14 cellular contexts compared by ENCODE assay signal in the genomic region with DNA sequence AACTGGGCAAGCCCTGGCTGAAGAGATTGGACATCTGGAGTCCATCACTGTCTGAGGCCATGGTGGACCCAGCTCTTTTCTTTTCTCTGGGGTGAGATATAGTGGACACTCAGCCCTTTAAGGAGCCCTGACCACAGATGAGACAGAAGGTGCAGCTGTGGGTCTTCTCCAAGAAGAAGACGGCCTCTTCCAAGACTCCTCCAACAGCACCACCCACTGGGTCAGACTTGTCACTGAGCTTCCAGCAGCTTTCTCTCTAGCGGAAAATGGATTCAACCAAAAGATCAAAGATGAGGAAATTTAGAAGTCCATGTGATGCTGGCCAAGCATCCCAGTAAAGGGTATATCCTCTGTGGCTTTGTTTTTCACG. TPM values are rescaled to one million over a fixed set of nuclear protein-coding genes. Genes with fewer than 3 reads are reported as not detected.
DNase-seq lines count a peak whose midpoint lies in the region; ATAC-seq and TF ChIP-seq lines count a peak whose summit lies in the region.
"Had no signal": no experiment of that assay in that cellular context is flagged by ENCODE, and none has a peak within 500 bp of the region (broad histone marks: within the 10 kb centered on the region; RNA-seq: fewer than 3 reads in every experiment).

No MANE protein-coding gene starts in this region.

- 65 to 71% (median 66%) methylated on average over 3 of the region's 3 CpGs for WGBS in psoas muscle, 3 donors

- no peaks in the 10 kb centered on the region for H3K9me3 ChIP-seq in psoas muscle
- H3K9me3 ChIP-seq: BE2C, neutrophil had no signal

- H3K4me1 ChIP-seq in psoas muscle: no peaks in the 10 kb centered on the region
- H3K4me1 ChIP-seq: BE2C had no signal

- H3K4me3 ChIP-seq in BJ (ENCODE audit: low read depth, low read length) (no peak overlapping the region), fibroblast of pulmonary artery (replicated peaks; ENCODE audit: low read depth, low read length) (no peak overlapping the region), psoas muscle (no peak overlapping the region)

- POLR2A ChIA-PET in BJ (lab: Charles Lee): no interaction called here

- H3K36me3 ChIP-seq in BJ (ENCODE audit: control insufficient read depth, insufficient read depth, low read length) (peaks cover 30% of the 10 kb centered on the region), psoas muscle (ENCODE audit: insufficient read depth in 1 of 2, low read depth in 1 of 2) (no peaks in the 10 kb centered on the region)
- H3K36me3 ChIP-seq: BE2C, neutrophil had no signal

- H3K27ac ChIP-seq in psoas muscle: no peak overlapping the region
- H3K27ac ChIP-seq: neutrophil had no signal

- CTCF ChIA-PET in BJ (lab: Yijun Ruan, JAX): interaction anchor here (0.7 to 2.2 kb wide), 14 partner anchors 9 to 362 kb away, joined by 3 to 15 read pairs (median 4); a partner anchor contains a TSS

- ATAC-seq in psoas muscle (peak in 3 of 4 donors; percentile 16 to 56 (median 42)), esophagus mucosa (no peak)
- ATAC-seq: activated CD8-positive, alpha-beta T cell treated with anti-CD3 and anti-CD28 coated beads for 36 hours had no signal

- peak; percentile 66 for TF ChIP-seq CTCF in BJ (IDR thresholded peaks at IDR 0.05; ENCODE audit: insufficient read depth, low read depth, low read length)
- TF ChIP-seq CTCF in fibroblast of pulmonary artery (IDR thresholded peaks at IDR 0.05; ENCODE audit: low read length, missing control alignments): peak; percentile 28
- no peak for TF ChIP-seq CTCF in psoas muscle (IDR thresholded peaks at IDR 0.05)

- in situ Hi-C loops in SK-MEL-5 (cut with HindIII; ENCODE audit: low pct_unique_long_range_greater_than_20kb, low sequenced_read_pairs): no loop called here

- no peaks in the 10 kb centered on the region for H3K27me3 ChIP-seq in BJ (ENCODE audit: control insufficient read depth, insufficient read depth, low read length)
- peaks cover 4 to 16% (median 6%) of the 10 kb centered on the region in 3 donors for H3K27me3 ChIP-seq in psoas muscle (ENCODE audit: insufficient read depth in 3 of 3, low read length in 2 of 3)

- DNase-seq in BJ (ENCODE audit: low read depth) (no peak), SK-MEL-5 (ENCODE audit: low read depth, low spot score) (peak; percentile 43), fibroblast of pulmonary artery (ENCODE audit: low read depth) (peak; percentile 40), psoas muscle (peak in 1 of 2 donors; percentile 54), nucleus accumbens (lab: John Stamatoyannopoulos, UW) (no peak), globus pallidus (ENCODE audit: low spot score) (no peak)
- DNase-seq in activated CD4-positive, alpha-beta T cell treated with anti-CD3 and anti-CD28 coated beads, Interleukin-2, amount 50 U/mL, for 4 hours: no peak
- DNase-seq: activated CD8-positive, alpha-beta T cell treated with anti-CD3 and anti-CD28 coated beads for 36 hours; activated naive CD4-positive, alpha-beta T cell treated with anti-CD3 and anti-CD28 coated beads, Interleukin-2, amount 10 ng/mL, durations not matched to agents 7 days and 5 days; BE2C; MM.1S; T1000 had no signal

- intact Hi-C loops in psoas muscle (cut with DNase I): no loop called here

RNA-seq across cellular contexts. Expression of a gene that starts 27.3 kb away (rescaled TPM):
- polyA plus RNA-seq in BJ (2011; rRNA removed) (110 and 127 TPM in 2 replicates), psoas muscle (1 to 10 TPM in 1 of 3 donors, under 1 TPM in 2; 0.67 to 1.0 (median 0.90) TPM)
- polyA minus RNA-seq in BJ (2011; rRNA and poly(A)+ RNA removed): 77.4 and 88.7 TPM in 2 replicates
- total RNA-seq in SK-MEL-5 (2014; rRNA removed; shearing (Covaris generic)): not detected in 2 replicates
- polyA plus RNA-seq in SK-MEL-5 (2015; cell fraction: cytosol; rRNA removed): 0.65 and 0.94 TPM in 2 replicates
- polyA plus RNA-seq in SK-MEL-5 (2015; cell fraction: nucleus; rRNA removed): 0.33 TPM in 1 of 2 replicates, not detected in the other
- total RNA-seq in psoas muscle (1 to 10 TPM in 1 of 4 donors, under 1 TPM in 3; 0.58 to 1.2 (median 0.85) TPM), esophagus mucosa (0.48 TPM)
- total RNA-seq: activated CD8-positive, alpha-beta T cell treated with anti-CD3 and anti-CD28 coated beads for 36 hours had no signal

Comparison
In these comparisons a context has a peak if more than half of its experiments do, and no peak if none do; other contexts are left out.
1. DNase-seq: peak in SK-MEL-5 (single experiment) and fibroblast of pulmonary artery (single experiment); none in BJ (single experiment), activated CD4-positive, alpha-beta T cell treated with anti-CD3 and anti-CD28 coated beads, Interleukin-2, amount 50 U/mL, for 4 hours (0 of 2), nucleus accumbens (0 of 56) and globus pallidus (single experiment).